Comparison of ENCODE assay signal across 10 cellular contexts in genomic region chr6:113644861-113645575, GRCh38.
A peak's percentile ranks its signal among the peaks of the same experiment; 100 is the strongest.
DNase-seq lines count a peak whose midpoint lies in the region; ATAC-seq and TF ChIP-seq lines count a peak whose summit lies in the region.
"Had no signal": no experiment of that assay in that cellular context is flagged by ENCODE, and none has a peak within 500 bp of the region (broad histone marks: within the 10 kb centered on the region; RNA-seq: fewer than 3 reads in every experiment).

No MANE protein-coding gene starts in this region.

- no peak for TF ChIP-seq POLR2A in transverse colon (IDR thresholded peaks at IDR 0.05)
- no peak for TF ChIP-seq POLR2A in lower leg skin (IDR thresholded peaks at IDR 0.05)

- no peaks in the 10 kb centered on the region for H3K36me3 ChIP-seq in transverse colon
- H3K36me3 ChIP-seq in right atrium auricular region: no peaks in the 10 kb centered on the region

- TF ChIP-seq EP300 in transverse colon (IDR thresholded peaks at IDR 0.05; ENCODE audit: low read depth): no peak

- DNase-seq in RWPE1 (ENCODE audit: low spot score): peak; percentile 69
- peak; percentile 28 for DNase-seq in fibroblast of the conjunctiva (ENCODE audit: low read depth)
- no peak for DNase-seq in transverse colon
- DNase-seq in GF-D8 (lab: John Stamatoyannopoulos, UW): no peak
- no peak for DNase-seq in lower leg skin (ENCODE audit: low spot score in 2 of 2)
- no peak for DNase-seq in SIG-M5 treated with dmso at 0.1 percent for 504 hours (lab: John Stamatoyannopoulos, UW; ENCODE audit: unreplicated experiment)
- DNase-seq in right atrium auricular region (ENCODE audit: low spot score): no peak
- DNase-seq: activated naive CD8-positive, alpha-beta T cell treated with anti-CD3 and anti-CD28 coated beads for 36 hours had no signal

- H3K27ac ChIP-seq in RWPE1 (peak overlapping the region; percentile 94), transverse colon (peak overlapping the region; percentile 71 to 81 (median 76)), right atrium auricular region (no peak overlapping the region)

- TF ChIP-seq CTCF in RWPE1 (conservative IDR thresholded peaks at IDR 0.05; ENCODE audit: low read depth) (no peak), transverse colon (IDR thresholded peaks at IDR 0.05) (no peak), lower leg skin (IDR thresholded peaks at IDR 0.05) (no peak), right atrium auricular region (IDR thresholded peaks at IDR 0.05) (no peak)

- H3K9me3 ChIP-seq in transverse colon (no peaks in the 10 kb centered on the region), right atrium auricular region (no peaks in the 10 kb centered on the region)

- in situ Hi-C loops in transverse colon (cut with MboI; ENCODE audit: low pct_ligation_motif_present in 1 of 4, low pct_unique_long_range_greater_than_20kb in 1 of 4, low sequenced_read_pairs in 3 of 4): loop anchor here in 1 of 4 donors (25.0 kb wide), 1 partner anchor 217 kb away; the partner anchor contains the start of gene MARCKS

- H3K4me3 ChIP-seq in transverse colon (no peak overlapping the region), lower leg skin (ENCODE audit: low read depth, poor library complexity, severe bottlenecking) (no peak overlapping the region), right atrium auricular region (no peak overlapping the region)
- H3K4me3 ChIP-seq: K562 had no signal

- intact Hi-C loops in transverse colon (cut with DNase I; ENCODE audit: low total_unique reads) (no loop called here), lower leg skin (cut with DNase I; ENCODE audit: low total_unique reads) (no loop called here)

- POLR2A ChIA-PET in RWPE1 (lab: Yijun Ruan, JAX; ENCODE audit: low non-redundant PET): interaction anchor here (0.6 kb wide), 1 partner anchor 212 kb away, joined by 3 read pairs; the partner anchor contains the start of gene MARCKS

- CTCF ChIA-PET in RWPE1 (lab: Yijun Ruan, JAX): interaction anchor here (1.0 to 2.3 kb wide), 2 partner anchors 186 to 214 kb away, joined by 3 to 8 read pairs; no protein-coding TSS in a partner anchor

- 53 to 78% methylated on average over 7 to 13 of the region's 13 CpGs for WGBS in transverse colon (ENCODE audit: low coverage in 1 of 2), 2 donors
- WGBS in lower leg skin, 2 donors: 69 to 71% methylated on average over 13 of the region's 13 CpGs

- peak; percentile 25 for ATAC-seq in GM21515 (IDR thresholded peaks at IDR 0.05; ENCODE audit: unreplicated experiment)
- ATAC-seq: K562 had no signal

- H3K4me1 ChIP-seq in transverse colon (peaks cover 6 to 78% (median 40%) of the 10 kb centered on the region in 4 donors), right atrium auricular region (peaks cover 0 to 9% of the 10 kb centered on the region in 2 donors)

- H3K27me3 ChIP-seq in transverse colon (no peaks in the 10 kb centered on the region), right atrium auricular region (no peaks in the 10 kb centered on the region)

Comparison
In these comparisons a context has a peak if more than half of its experiments do, and no peak if none do; other contexts are left out.
1. DNase-seq: peak in RWPE1 (single experiment) and fibroblast of the conjunctiva (single experiment); none in transverse colon (single experiment), GF-D8 (single experiment), lower leg skin (0 of 2), SIG-M5 treated with dmso at 0.1 percent for 504 hours (single experiment) and right atrium auricular region (single experiment).
2. H3K27ac ChIP-seq: peak in RWPE1 (single experiment) and transverse colon (4 of 4); none in right atrium auricular region (0 of 2).